Comparison of ENCODE assay signal across 11 cellular contexts in the genomic region with DNA sequence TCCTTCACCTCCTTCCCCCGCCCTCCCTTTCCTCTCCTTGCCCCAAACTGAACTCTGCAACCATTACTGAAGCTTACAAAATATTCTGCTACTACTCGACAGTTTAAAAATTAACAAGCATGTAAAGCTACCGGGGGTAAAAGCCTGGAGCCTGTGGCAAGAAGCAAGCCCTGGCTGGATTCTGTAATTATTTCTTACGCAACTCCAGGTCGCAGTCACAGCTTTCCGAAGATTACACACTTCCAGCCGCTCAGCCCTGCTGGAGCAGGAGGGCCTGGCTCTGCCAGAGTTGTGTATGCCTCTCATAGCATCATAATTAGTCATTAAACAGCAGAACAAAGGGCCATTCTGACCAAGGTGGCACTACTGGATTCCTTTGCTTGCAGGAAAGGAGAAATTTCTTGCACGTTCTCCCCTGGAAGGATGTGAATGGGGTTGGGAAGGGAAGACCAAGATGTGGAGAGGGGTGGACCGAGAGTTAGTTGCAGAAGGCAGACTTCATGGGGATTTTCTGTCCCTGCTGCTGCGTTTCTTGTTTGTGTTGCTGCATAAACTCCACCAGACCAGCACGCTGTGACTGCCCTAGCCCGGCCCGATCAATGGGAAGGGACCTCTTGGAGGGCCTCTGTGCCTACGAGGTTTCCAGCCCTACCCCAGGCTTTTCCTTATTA. TPM values are rescaled to one million over a fixed set of nuclear protein-coding genes. Genes with fewer than 3 reads are reported as not detected.
DNase-seq lines count a peak whose midpoint lies in the region; ATAC-seq and TF ChIP-seq lines count a peak whose summit lies in the region.
"Had no signal": no experiment of that assay in that cellular context is flagged by ENCODE, and none has a peak within 500 bp of the region (broad histone marks: within the 10 kb centered on the region; RNA-seq: fewer than 3 reads in every experiment).

No MANE protein-coding gene starts in this region.

- intact Hi-C loops in Calu3 (cut with micrococcal nuclease; ENCODE audit: unreplicated experiment) (loop anchor here (1.0 to 10.0 kb wide), 5 partner anchors 21 to 538 kb away; no protein-coding TSS in a partner anchor), dorsolateral prefrontal cortex (cut with DNase I) (no loop called here)

- DNase-seq in Calu3 = peak; percentile 82
- peak; percentile 85 for DNase-seq in NCI-H226
- DNase-seq in epithelial cell of prostate (ENCODE audit: low read depth, low spot score) = peak; percentile 91
- no peak for DNase-seq in dorsolateral prefrontal cortex
- no peak for DNase-seq in NCI-H69 (lab: John Stamatoyannopoulos, UW)
- DNase-seq: SHP77 treated with DMSO at 0.1 percent for 48 hours; stimulated activated naive CD8-positive, alpha-beta T cell treated with anti-CD3 and anti-CD28 coated beads, Interleukin-15, Interleukin-2, amounts not matched to agents 100 U/mL and 50 U/mL, for 24 hours had no signal

- H3K36me3 Mint-ChIP-seq in Calu3 (ENCODE audit: insufficient read depth, unreplicated experiment) (peaks cover 5% of the 10 kb centered on the region), nephron (ENCODE audit: low read depth) (no peaks in the 10 kb centered on the region)

- H3K4me3 Mint-ChIP-seq in Calu3 (ENCODE audit: low read depth, unreplicated experiment) = no peak overlapping the region
- H3K4me3 Mint-ChIP-seq in nephron = no peak overlapping the region

- H3K9me3 Mint-ChIP-seq in Calu3 (ENCODE audit: low read depth, unreplicated experiment) (no peaks in the 10 kb centered on the region), nephron (peaks cover 6% of the 10 kb centered on the region)

- no peak overlapping the region for H3K4me3 ChIP-seq in dorsolateral prefrontal cortex

- H3K27ac ChIP-seq in epithelial cell of prostate (peak overlapping the region; percentile 81), dorsolateral prefrontal cortex (no peak overlapping the region)

- H3K27me3 Mint-ChIP-seq in Calu3 (ENCODE audit: unreplicated experiment) (no peaks in the 10 kb centered on the region), nephron (ENCODE audit: low read depth) (peaks cover 15% of the 10 kb centered on the region)

- H3K27me3 ChIP-seq in dorsolateral prefrontal cortex = peaks cover 0 to 14% (median 0%) of the 10 kb centered on the region in 45 donors

- H3K4me1 Mint-ChIP-seq in Calu3 (ENCODE audit: low read depth, unreplicated experiment) = peaks cover 21% of the 10 kb centered on the region
- peaks cover 5% of the 10 kb centered on the region for H3K4me1 Mint-ChIP-seq in nephron

- ATAC-seq in GM18520 (IDR thresholded peaks at IDR 0.05; ENCODE audit: unreplicated experiment) = no peak
- no peak for ATAC-seq in HG02610 (IDR thresholded peaks at IDR 0.05; ENCODE audit: unreplicated experiment)
- ATAC-seq: stimulated activated naive CD8-positive, alpha-beta T cell treated with anti-CD3 and anti-CD28 coated beads, Interleukin-15, Interleukin-2, amounts not matched to agents 100 U/mL and 50 U/mL, for 24 hours had no signal

- no TSS peak for BruUV-seq in Calu3 (replicated peaks; lab: Mats Ljungman, UMichigan)

- TF ChIP-seq CTCF in Calu3 (IDR thresholded peaks at IDR 0.05; ENCODE audit: unreplicated experiment) (no peak), nephron (IDR thresholded peaks at IDR 0.05; ENCODE audit: unreplicated experiment in 3 of 3) (no peak), dorsolateral prefrontal cortex (IDR thresholded peaks at IDR 0.05 in 54 of 56, conservative IDR thresholded peaks at IDR 0.05 in 2 of 56; ENCODE audit: low read depth in 1 of 56, partially characterized antibody in 56 of 56) (no peak)

- H3K27ac Mint-ChIP-seq in Calu3 (ENCODE audit: unreplicated experiment) (peak overlapping the region; percentile 98), nephron (peak overlapping the region; percentile 89 to 92 (median 90))

- CTCF ChIA-PET in Calu3 (lab: Charles Lee) = interaction anchor here (0.7 to 2.4 kb wide), 10 partner anchors 10 to 995 kb away, joined by 3 to 17 read pairs (median 4); a partner anchor contains a TSS

RNA-seq across cellular contexts. Expression of a gene that starts 23.6 kb away (rescaled TPM):
- total RNA-seq in Calu3 (2022) = 46.1 and 51.0 TPM in 2 replicates
- 10 to 100 TPM in 1 of 120 experiments, 1 to 10 TPM in 119; 1.4 to 10.0 (median 4.2) TPM for total RNA-seq in dorsolateral prefrontal cortex
- total RNA-seq: myocyte had no signal

RNA-seq across cellular contexts. Expression of a gene that starts 53.9 kb away (rescaled TPM):
- 0.14 and 0.17 TPM in 2 replicates for total RNA-seq in Calu3 (2022)
- 10 to 100 TPM in 1 of 120 experiments, 1 to 10 TPM in 119; 1.1 to 10.6 (median 4.2) TPM for total RNA-seq in dorsolateral prefrontal cortex
- total RNA-seq: myocyte had no signal

Comparison
In these comparisons a context has a peak if more than half of its experiments do, and no peak if none do; other contexts are left out.
1. DNase-seq: peak in Calu3 (single experiment), NCI-H226 (single experiment) and epithelial cell of prostate (single experiment); none in dorsolateral prefrontal cortex (0 of 10) and NCI-H69 (single experiment).